ENCODE assay signal across 9 cellular contexts in genomic region chr4:24476209-24476781, GRCh38.
DNase-seq lines count a peak whose midpoint lies in the region; ATAC-seq and TF ChIP-seq lines count a peak whose summit lies in the region.
"Had no signal": no experiment of that assay in that cellular context is flagged by ENCODE, and none has a peak within 500 bp of the region (broad histone marks: within the 10 kb centered on the region; RNA-seq: fewer than 3 reads in every experiment).

No MANE protein-coding gene starts in this region.

- H3K4me1 Mint-ChIP-seq in MCF 10A (ENCODE audit: insufficient read depth, unreplicated experiment) (peaks cover 10% of the 10 kb centered on the region), neural progenitor cell (peaks cover 11% of the 10 kb centered on the region)
- peaks cover 12% of the 10 kb centered on the region for H3K4me1 Mint-ChIP-seq in T-helper 2 cell treated with Interferon-gamma antibody and Interleukin-4, amounts not matched to agents 5 μg/mL and 100 μg/mL, for 36 hours (ENCODE audit: low read depth)

- TF ChIP-seq CTCF in MCF 10A (IDR thresholded peaks at IDR 0.05; ENCODE audit: unreplicated experiment) (peak; percentile 34), neural progenitor cell (IDR thresholded peaks at IDR 0.05) (peak; percentile 72)

- H3K27ac Mint-ChIP-seq in MCF 10A (ENCODE audit: low read depth, unreplicated experiment) (no peak overlapping the region), neural progenitor cell (no peak overlapping the region)
- no peak overlapping the region for H3K27ac Mint-ChIP-seq in T-helper 2 cell treated with Interferon-gamma antibody and Interleukin-4, amounts not matched to agents 5 μg/mL and 100 μg/mL, for 36 hours
- H3K27ac Mint-ChIP-seq: activated naive CD8-positive, alpha-beta T cell had no signal

- H3K36me3 Mint-ChIP-seq in MCF 10A (ENCODE audit: insufficient read depth, unreplicated experiment) (no peaks in the 10 kb centered on the region), neural progenitor cell (no peaks in the 10 kb centered on the region)
- peaks cover 2% of the 10 kb centered on the region for H3K36me3 Mint-ChIP-seq in T-helper 2 cell treated with Interferon-gamma antibody and Interleukin-4, amounts not matched to agents 5 μg/mL and 100 μg/mL, for 36 hours (ENCODE audit: low read depth)
- H3K36me3 Mint-ChIP-seq: activated naive CD8-positive, alpha-beta T cell had no signal

- intact Hi-C loops in MCF 10A (cut with micrococcal nuclease), result no loop called here

- H3K4me1 ChIP-seq in neural progenitor cell, result peaks cover 5% of the 10 kb centered on the region

- H3K79me2 ChIP-seq in neural progenitor cell (ENCODE audit: low read depth), result no peaks in the 10 kb centered on the region

- CTCF ChIA-PET in MCF 10A (lab: Yijun Ruan, JAX), result interaction anchor here (0.6 to 2.0 kb wide), 9 partner anchors 10 to 1440 kb away, joined by 3 to 11 read pairs (median 3); no protein-coding TSS in a partner anchor

- H2AFZ ChIP-seq in neural progenitor cell (replicated peaks), result no peak overlapping the region

- no peaks in the 10 kb centered on the region for H4K20me1 ChIP-seq in neural progenitor cell (ENCODE audit: low read depth)

- peaks cover 30% of the 10 kb centered on the region for H3K27me3 Mint-ChIP-seq in MCF 10A (ENCODE audit: insufficient read depth, unreplicated experiment)
- peaks cover 8% of the 10 kb centered on the region for H3K27me3 Mint-ChIP-seq in neural progenitor cell (ENCODE audit: insufficient read depth, low read depth)
- peaks cover 64% of the 10 kb centered on the region for H3K27me3 Mint-ChIP-seq in T-helper 2 cell treated with Interferon-gamma antibody and Interleukin-4, amounts not matched to agents 5 μg/mL and 100 μg/mL, for 36 hours (ENCODE audit: low read depth)

- H3K4me3 Mint-ChIP-seq in MCF 10A (ENCODE audit: unreplicated experiment) (no peak overlapping the region), neural progenitor cell (no peak overlapping the region)
- H3K4me3 Mint-ChIP-seq in T-helper 2 cell treated with Interferon-gamma antibody and Interleukin-4, amounts not matched to agents 5 μg/mL and 100 μg/mL, for 36 hours, result no peak overlapping the region
- H3K4me3 Mint-ChIP-seq: activated naive CD8-positive, alpha-beta T cell had no signal

- in situ Hi-C loops in G401 (cut with HindIII; ENCODE audit: low sequenced_read_pairs), result no loop called here

- no peak overlapping the region for H3K4me3 ChIP-seq in neural progenitor cell

- H3K4me2 ChIP-seq in neural progenitor cell, result no peak overlapping the region

- peak; percentile 32 for ATAC-seq in HG03520 (IDR thresholded peaks at IDR 0.05; ENCODE audit: unreplicated experiment)

- H3K27me3 ChIP-seq in neural progenitor cell, result peaks cover 20% of the 10 kb centered on the region

- DNase-seq in G401 (ENCODE audit: low spot score) (peak; percentile 21), MCF 10A (ENCODE audit: unreplicated experiment) (peak; percentile 29), neural progenitor cell (ENCODE audit: low spot score) (peak; percentile 31), HK-2 (ENCODE audit: unreplicated experiment) (no peak), NCI-H1694 (lab: John Stamatoyannopoulos, UW) (no peak), NCI-H774 (lab: John Stamatoyannopoulos, UW) (no peak)
- DNase-seq in T-helper 2 cell treated with Interferon-gamma antibody and Interleukin-4, amounts not matched to agents 5 μg/mL and 100 μg/mL, for 36 hours (ENCODE audit: low spot score), result no peak

- no peaks in the 10 kb centered on the region for H3K9me3 ChIP-seq in neural progenitor cell (ENCODE audit: low read depth)

- peaks cover 19% of the 10 kb centered on the region for H3F3A ChIP-seq in neural progenitor cell (ENCODE audit: low read depth)

- no peaks in the 10 kb centered on the region for H3K36me3 ChIP-seq in neural progenitor cell

- H3K9me3 Mint-ChIP-seq in MCF 10A (ENCODE audit: unreplicated experiment), result no peaks in the 10 kb centered on the region
- no peaks in the 10 kb centered on the region for H3K9me3 Mint-ChIP-seq in neural progenitor cell
- no peaks in the 10 kb centered on the region for H3K9me3 Mint-ChIP-seq in T-helper 2 cell treated with Interferon-gamma antibody and Interleukin-4, amounts not matched to agents 5 μg/mL and 100 μg/mL, for 36 hours

- no peak overlapping the region for H3K27ac ChIP-seq in neural progenitor cell

- no peak overlapping the region for H3K9ac ChIP-seq in neural progenitor cell

- BruUV-seq in MCF 10A (replicated peaks; lab: Mats Ljungman, UMichigan), result no TSS peak

- POLR2A ChIA-PET in MCF 10A (lab: Yijun Ruan, JAX), result no interaction called here

Comparison
In these comparisons a context has a peak if more than half of its experiments do, and no peak if none do; other contexts are left out.
1. DNase-seq: peak in G401 (single experiment), MCF 10A (single experiment) and neural progenitor cell (single experiment); none in HK-2 (single experiment), T-helper 2 cell treated with Interferon-gamma antibody and Interleukin-4, amounts not matched to agents 5 μg/mL and 100 μg/mL, for 36 hours (single experiment), NCI-H1694 (single experiment) and NCI-H774 (single experiment).